8 cellular contexts compared by ENCODE assay signal in the genomic region with DNA sequence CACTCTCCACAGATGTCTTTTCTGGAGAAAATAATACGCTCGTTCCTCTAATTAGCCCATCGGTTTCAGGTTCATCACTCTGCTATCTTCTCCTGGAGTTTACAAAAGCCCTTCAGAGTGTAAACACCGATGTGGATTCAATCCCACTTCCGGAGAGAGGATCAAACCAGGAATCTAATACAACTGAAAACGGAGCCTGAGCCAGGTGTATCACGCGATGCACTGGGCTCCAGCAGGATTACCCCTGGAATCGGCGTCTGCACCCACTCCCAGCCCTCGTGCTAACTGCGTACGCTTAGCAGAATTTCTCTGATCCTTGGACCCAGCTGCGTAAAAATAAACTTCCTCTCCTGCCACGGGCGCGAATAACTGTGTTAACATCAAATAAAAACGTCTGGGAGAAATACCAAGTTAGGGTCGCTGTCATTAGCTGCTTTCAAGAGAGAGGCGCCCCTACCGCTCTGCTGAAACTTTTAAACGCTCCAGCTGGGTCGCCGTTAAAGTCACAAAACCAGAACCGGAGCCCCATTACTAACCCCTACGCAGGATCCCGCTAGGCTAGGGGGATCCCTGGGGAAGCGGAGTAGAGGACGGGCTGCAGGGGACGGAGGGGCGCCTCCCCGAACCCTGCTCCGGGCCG. TPM values are rescaled to one million over a fixed set of nuclear protein-coding genes. Genes with fewer than 3 reads are reported as not detected.
A peak's percentile ranks its signal among the peaks of the same experiment; 100 is the strongest.
DNase-seq lines count a peak whose midpoint lies in the region; ATAC-seq, FAIRE-seq and TF ChIP-seq lines count a peak whose summit lies in the region.

No MANE protein-coding gene starts in this region.

- H3K27ac ChIP-seq in BLaER1: peak overlapping the region; percentile 99
- peak overlapping the region; percentile 84 for H3K27ac ChIP-seq in SJCRH30
- H3K27ac ChIP-seq in esophagus squamous epithelium: peak overlapping the region; percentile 89 to 94 (median 90)
- peak overlapping the region; percentile 57 for H3K27ac ChIP-seq in trophoblast cell (ENCODE audit: low read depth, low read length)

- H4K8ac ChIP-seq in trophoblast cell (ENCODE audit: low read depth, low read length): peak overlapping the region; percentile 99

- peak overlapping the region; percentile 93 for H3K4me3 ChIP-seq in BLaER1
- H3K4me3 ChIP-seq in SJCRH30: peak overlapping the region; percentile 89
- H3K4me3 ChIP-seq in esophagus squamous epithelium: peak overlapping the region; percentile 89 to 98 (median 94)
- H3K4me3 ChIP-seq in trophoblast cell (ENCODE audit: low read depth, low read length): peak overlapping the region; percentile 99

- H3K4me2 ChIP-seq in BLaER1: peak overlapping the region; percentile 86
- peak overlapping the region; percentile 93 for H3K4me2 ChIP-seq in trophoblast cell (ENCODE audit: low read length)

- H3K36me3 ChIP-seq in BLaER1: peaks cover 43% of the 10 kb centered on the region
- H3K36me3 ChIP-seq in SJCRH30: peaks cover 38% of the 10 kb centered on the region
- H3K36me3 ChIP-seq in esophagus squamous epithelium: peaks cover 0 to 40% (median 14%) of the 10 kb centered on the region in 3 donors
- peaks cover 23 to 25% of the 10 kb centered on the region in 2 experiments for H3K36me3 ChIP-seq in trophoblast cell (ENCODE audit: control insufficient read depth in 1 of 2, insufficient read depth in 2 of 2, low read length in 2 of 2)

- H3K14ac ChIP-seq in trophoblast cell (ENCODE audit: low read length): peak overlapping the region; percentile 99

- H2AFZ ChIP-seq in trophoblast cell (ENCODE audit: insufficient read depth, low read length, poor library complexity): peak overlapping the region; percentile 93

- H2AK5ac ChIP-seq in trophoblast cell (ENCODE audit: low read length): peak overlapping the region; percentile 97

- H4K91ac ChIP-seq in trophoblast cell (ENCODE audit: low read depth, low read length): peak overlapping the region; percentile 99

- peak overlapping the region; percentile 98 for H3K18ac ChIP-seq in trophoblast cell (ENCODE audit: low read length)

- peak overlapping the region; percentile 99 for H3K4ac ChIP-seq in trophoblast cell (ENCODE audit: low read depth, low read length)

- 1% methylated on average over 19 to 21 of the region's 34 CpGs for WGBS in esophagus squamous epithelium, 2 donors
- WGBS in trophoblast cell (ENCODE audit: extremely low coverage, insufficient coverage, insufficient read length): no CpG with 5 or more reads among the region's 34 CpGs

- peaks cover 40% of the 10 kb centered on the region; the same call in 1 of the 2 replicates for H4K20me1 ChIP-seq in BLaER1

- H3K27me3 ChIP-seq in BLaER1: peaks cover 13% of the 10 kb centered on the region
- no peaks in the 10 kb centered on the region for H3K27me3 ChIP-seq in SJCRH30
- H3K27me3 ChIP-seq in esophagus squamous epithelium: no peaks in the 10 kb centered on the region
- H3K27me3 ChIP-seq in trophoblast cell (ENCODE audit: insufficient read depth, low read length): no peaks in the 10 kb centered on the region

- no peak for FAIRE-seq in HTR-8/SVneo (lab: Jason Lieb, UNC)

- peak overlapping the region; percentile 95 for H2BK120ac ChIP-seq in trophoblast cell (ENCODE audit: insufficient read depth, low read length, poor library complexity)

- H3K9ac ChIP-seq in BLaER1: peak overlapping the region; percentile 99
- peak overlapping the region; percentile 98 for H3K9ac ChIP-seq in trophoblast cell (ENCODE audit: low read length)

- peaks cover 28% of the 10 kb centered on the region for H3K4me1 ChIP-seq in BLaER1
- H3K4me1 ChIP-seq in SJCRH30: no peaks in the 10 kb centered on the region
- peaks cover 5 to 43% (median 24%) of the 10 kb centered on the region in 3 donors for H3K4me1 ChIP-seq in esophagus squamous epithelium
- peaks cover 2 to 4% of the 10 kb centered on the region in 2 experiments for H3K4me1 ChIP-seq in trophoblast cell (ENCODE audit: control insufficient read depth in 1 of 2, insufficient read depth in 2 of 2, low read length in 2 of 2)

- H3K79me2 ChIP-seq in trophoblast cell (ENCODE audit: control insufficient read depth, insufficient read depth, low read length, poor library complexity): peaks cover 15% of the 10 kb centered on the region

- no peak for DNase-seq in SJCRH30
- no peak for DNase-seq in esophagus squamous epithelium (lab: John Stamatoyannopoulos, UW)
- peak in 1 of 2 donors; percentile 19 for DNase-seq in trophoblast cell
- no peak for DNase-seq in HTR-8/SVneo (ENCODE audit: insufficient read length, low spot score)
- no peak for DNase-seq in stimulated activated CD4-positive, alpha-beta T cell treated with anti-CD3 and anti-CD28 coated beads, Interleukin-15, amount 100 ng/mL, for 24 hours
- no peak for DNase-seq in stimulated activated CD4-positive, alpha-beta T cell treated with anti-CD3 and anti-CD28 coated beads, Interleukin-2, amount 100 ng/mL, for 24 hours

- peak overlapping the region; percentile 91 for H2BK5ac ChIP-seq in trophoblast cell (ENCODE audit: low read depth, low read length, poor library complexity)

- TF ChIP-seq POLR2A in esophagus squamous epithelium (IDR thresholded peaks at IDR 0.05): no peak

- intact Hi-C loops in esophagus squamous epithelium (cut with DNase I): no loop called here

- peaks cover 6% of the 10 kb centered on the region for H3K79me1 ChIP-seq in trophoblast cell (ENCODE audit: low read length)

- H3K9me3 ChIP-seq in BLaER1: peaks cover 29% of the 10 kb centered on the region
- no peaks in the 10 kb centered on the region for H3K9me3 ChIP-seq in SJCRH30 (replicated peaks)
- H3K9me3 ChIP-seq in esophagus squamous epithelium: no peaks in the 10 kb centered on the region
- no peaks in the 10 kb centered on the region for H3K9me3 ChIP-seq in trophoblast cell (ENCODE audit: insufficient read depth, low read depth, low read length)

- ATAC-seq in GM21515 (IDR thresholded peaks at IDR 0.05; ENCODE audit: unreplicated experiment): peak; percentile 21

- peak overlapping the region; percentile 64 for H3K23ac ChIP-seq in trophoblast cell (ENCODE audit: low read length)

- H2BK12ac ChIP-seq in trophoblast cell (ENCODE audit: low read length): no peak overlapping the region

- peak overlapping the region; percentile 99 for H4K12ac ChIP-seq in trophoblast cell (ENCODE audit: low read depth, low read length)

- no peak for TF ChIP-seq CTCF in esophagus squamous epithelium (IDR thresholded peaks at IDR 0.05)

RNA-seq across cellular contexts. Expression of gene ZNF3, which starts 0.5 kb away (rescaled TPM):
- total RNA-seq in SJCRH30 (2014; rRNA removed; shearing (Covaris generic)): 37.1 and 44.3 TPM in 2 replicates
- total RNA-seq in esophagus squamous epithelium: 10 to 100 TPM; 10.5 to 22.3 (median 12.2) TPM
- polyA plus RNA-seq in trophoblast cell (2013): 31.8 and 35.0 TPM in 2 replicates

RNA-seq across cellular contexts. Expression of gene COPS6, which starts 7.8 kb away (rescaled TPM):
- 115 and 126 TPM in 2 replicates for total RNA-seq in SJCRH30 (2014; rRNA removed; shearing (Covaris generic))
- total RNA-seq in esophagus squamous epithelium: 10 to 100 TPM; 50.6 to 68.0 (median 62.2) TPM
- polyA plus RNA-seq in trophoblast cell (2013): 71.8 and 73.0 TPM in 2 replicates

RNA-seq across cellular contexts. Expression of gene MCM7, which starts 20.2 kb away (rescaled TPM):
- total RNA-seq in SJCRH30 (2014; rRNA removed; shearing (Covaris generic)): 332 and 353 TPM in 2 replicates
- 10 to 100 TPM; 31.8 to 67.3 (median 63.1) TPM for total RNA-seq in esophagus squamous epithelium
- polyA plus RNA-seq in trophoblast cell (2013): 146 and 149 TPM in 2 replicates

RNA-seq across cellular contexts. Expression of gene AP4M1, which starts 20.4 kb away (rescaled TPM):
- 9.9 and 13.9 TPM in 2 replicates for total RNA-seq in SJCRH30 (2014; rRNA removed; shearing (Covaris generic))
- 10 to 100 TPM in 2 of 4 donors, 1 to 10 TPM in 2; 8.1 to 26.1 (median 9.9) TPM for total RNA-seq in esophagus squamous epithelium
- polyA plus RNA-seq in trophoblast cell (2013): 11.0 and 11.6 TPM in 2 replicates

RNA-seq across cellular contexts. Expression of gene ZSCAN21, which starts 31.4 kb away (rescaled TPM):
- total RNA-seq in SJCRH30 (2014; rRNA removed; shearing (Covaris generic)): 15.1 and 17.9 TPM in 2 replicates
- total RNA-seq in esophagus squamous epithelium: 10 to 100 TPM in 1 of 4 donors, 1 to 10 TPM in 3; 3.7 to 12.0 (median 8.0) TPM
- 12.9 and 13.0 TPM in 2 replicates for polyA plus RNA-seq in trophoblast cell (2013)
